Comparison of ENCODE assay signal across 12 cellular contexts in genomic region chr17:79705674-79706073, GRCh38. TPM values are rescaled to one million over a fixed set of nuclear protein-coding genes. Genes with fewer than 3 reads are reported as not detected.
"Had no signal": no experiment of that assay in that cellular context is flagged by ENCODE, and none has a peak within 500 bp of the region (broad histone marks: within the 10 kb centered on the region; RNA-seq: fewer than 3 reads in every experiment).

No MANE protein-coding gene starts in this region.

- H2AFZ ChIP-seq: GM23248 had no signal

- ATAC-seq: HCT116 had no signal

- DNase-seq: GM23248, GOT3, HFFc6, IMR-90, Karpas-422, KBM-7 had no signal

- H3K4me3 ChIP-seq: GM23248, HAP-1 had no signal

- H3K9me3 ChIP-seq: HAP-1 had no signal

- FAIRE-seq: H54, HTR-8/SVneo had no signal

- H3K36me3 ChIP-seq: HAP-1 had no signal

- H3K4me1 ChIP-seq: HAP-1 had no signal

- H3K9ac ChIP-seq: GM23248, KMS-11 had no signal

- H3K4me2 ChIP-seq: KMS-11 had no signal

- H3K27ac ChIP-seq: GM23248, HL-60, KMS-11 had no signal

RNA-seq across cellular contexts. Expression of gene ENPP7, which starts 25.1 kb away (rescaled TPM):
- total RNA-seq: GM23248, HFFc6, IMR-90 had no signal
- polyA plus RNA-seq: GM23248, IMR-90 had no signal
